In genomic region chr1:3352084-3352951, GRCh38 we compare ENCODE assay signal across 12 cellular contexts.
DNase-seq lines count a peak whose midpoint lies in the region; TF ChIP-seq lines count a peak whose summit lies in the region.
"Had no signal": no experiment of that assay in that cellular context is flagged by ENCODE, and none has a peak within 500 bp of the region (broad histone marks: within the 10 kb centered on the region; RNA-seq: fewer than 3 reads in every experiment).

No MANE protein-coding gene starts in this region.

- peaks cover 30% of the 10 kb centered on the region for H3K4me1 ChIP-seq in suprapubic skin

- peak overlapping the region; percentile 65 for H3K27ac ChIP-seq in suprapubic skin

- WGBS in suprapubic skin, result 23% methylated on average over 32 of the region's 36 CpGs

- peaks cover 80% of the 10 kb centered on the region for H3K27me3 ChIP-seq in suprapubic skin

- CTCF ChIA-PET in HEK293T (lab: Yijun Ruan, JAX), result interaction anchor here (0.7 kb wide), 1 partner anchor 105 kb away, joined by 3 read pairs; no protein-coding TSS in a partner anchor

- H3K9me3 ChIP-seq in suprapubic skin, result no peaks in the 10 kb centered on the region

- no peak for TF ChIP-seq POLR2A in suprapubic skin (IDR thresholded peaks at IDR 0.05)

- H3K4me3 ChIP-seq in cardiac fibroblast (replicated peaks in 1 of 2; ENCODE audit: low read depth in 2 of 2, low read length in 2 of 2) (no peak overlapping the region), suprapubic skin (no peak overlapping the region)

- TF ChIP-seq CTCF in cardiac fibroblast (IDR thresholded peaks at IDR 0.05; ENCODE audit: low read depth, low read length) (no peak), suprapubic skin (IDR thresholded peaks at IDR 0.05) (no peak)

- peak; percentile 74 for DNase-seq in HEK293T (ENCODE audit: extremely low spot score)
- DNase-seq in cardiac fibroblast (ENCODE audit: low read depth in 2 of 2), result peak; percentile 66 to 67
- peak; percentile 80 for DNase-seq in left kidney (ENCODE audit: low read depth, low spot score)
- DNase-seq in suprapubic skin (ENCODE audit: low spot score in 2 of 2), result no peak
- no peak for DNase-seq in SHP77 treated with DMSO at 0.1 percent for 48 hours (lab: John Stamatoyannopoulos, UW)
- DNase-seq in NCI-H2196 (lab: John Stamatoyannopoulos, UW; ENCODE audit: unreplicated experiment), result no peak
- no peak for DNase-seq in T-helper 1 cell
- DNase-seq in Kasumi-1 (lab: John Stamatoyannopoulos, UW), result no peak
- DNase-seq: activated CD4-positive, CD25-positive, alpha-beta regulatory T cell; NCI-H1105; nucleus accumbens; stimulated activated naive B cell treated with anti-CD40 and anti-IgM and Interleukin-4, amounts not matched to agents 10 μg/mL and 1 μg/mL and 100 μg/mL, for 72 hours had no signal

- H3K36me3 ChIP-seq in suprapubic skin, result no peaks in the 10 kb centered on the region

- POLR2A ChIA-PET in HEK293T (lab: Yijun Ruan, JAX), result interaction anchor here (1.6 to 3.6 kb wide), 2 partner anchors 30 to 50 kb away, joined by 6 to 12 read pairs; no protein-coding TSS in a partner anchor

- peak; percentile 21 for TF ChIP-seq EP300 in suprapubic skin (IDR thresholded peaks at IDR 0.05)

TF ChIP-seq in HEK293T, 16 proteins besides CTCF, POLR2A, EP300 and RAD21:
- TF ChIP-seq ZNF384 (IDR thresholded peaks at IDR 0.05), result no peak
- TF ChIP-seq L3MBTL2 (conservative IDR thresholded peaks at IDR 0.05), result no peak
- no peak for TF ChIP-seq NFRKB (IDR thresholded peaks at IDR 0.05)
- TF ChIP-seq SUZ12 (IDR thresholded peaks at IDR 0.05), result no peak
- TF ChIP-seq ARNT (IDR thresholded peaks at IDR 0.05), result no peak
- TF ChIP-seq ELF4 (IDR thresholded peaks at IDR 0.05), result no peak
- no peak for TF ChIP-seq BHLHE40 (IDR thresholded peaks at IDR 0.05; ENCODE audit: borderline replicate concordance)
- no peak for TF ChIP-seq FOXM1 (IDR thresholded peaks at IDR 0.05; ENCODE audit: borderline replicate concordance)
- no peak for TF ChIP-seq SP1 (IDR thresholded peaks at IDR 0.05)
- peak; percentile 90 for TF ChIP-seq CTBP1 (IDR thresholded peaks at IDR 0.05; ENCODE audit: borderline replicate concordance)
- TF ChIP-seq PKNOX1 (IDR thresholded peaks at IDR 0.05), result peak; percentile 97

Comparison
In these comparisons a context has a peak if more than half of its experiments do, and no peak if none do; other contexts are left out.
1. DNase-seq: peak in HEK293T (single experiment), cardiac fibroblast (2 of 2) and left kidney (single experiment); none in suprapubic skin (0 of 2), SHP77 treated with DMSO at 0.1 percent for 48 hours (single experiment), NCI-H2196 (single experiment), T-helper 1 cell (0 of 5) and Kasumi-1 (0 of 2).